Comparison of ENCODE assay signal across 1 cellular context in the genomic region with DNA sequence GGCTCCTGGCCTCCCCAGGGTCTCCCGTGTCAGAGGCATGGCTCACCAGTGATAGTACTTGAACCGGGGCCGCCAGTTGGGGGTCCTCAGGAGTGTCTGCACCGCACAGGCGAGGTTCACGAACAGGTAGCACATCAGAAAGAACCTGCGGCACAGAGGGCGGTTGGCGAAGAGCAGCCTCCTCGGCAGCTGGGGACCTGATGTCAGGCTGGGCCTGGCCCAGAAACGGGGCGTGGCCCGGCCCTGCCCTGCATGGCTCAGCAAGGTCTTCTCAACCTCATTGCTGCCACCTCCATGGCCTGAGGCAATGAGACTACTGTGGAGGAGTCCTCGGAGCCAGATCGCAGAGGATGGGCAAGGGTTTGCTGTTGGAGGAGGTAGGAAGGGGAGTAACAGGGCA.
TF ChIP-seq lines count a peak whose summit lies in the region.

No MANE protein-coding gene starts in this region.

TF ChIP-seq in HEK293, 187 proteins besides CTCF, POLR2A, EP300 and RAD21:
- no peak for TF ChIP-seq ZNF664 (tag by site-specific recombination; IDR thresholded peaks at IDR 0.05)
- peak; percentile 68 for TF ChIP-seq KLF1 (tag by site-specific recombination; IDR thresholded peaks at IDR 0.05)
